7 cellular contexts compared by ENCODE assay signal in genomic region chr2:234496835-234497591, GRCh38. TPM values are rescaled to one million over a fixed set of nuclear protein-coding genes. Genes with fewer than 3 reads are reported as not detected.
DNase-seq lines count a peak whose midpoint lies in the region; FAIRE-seq and TF ChIP-seq lines count a peak whose summit lies in the region.

ARL4C (minus strand) TSS chr2:234497081; CDS start chr2:234496586, 495 bp downstream.

- H3K4me1 Mint-ChIP-seq in HFFc6 (ENCODE audit: low read depth), result peaks cover 36% of the 10 kb centered on the region

- no peak for TF ChIP-seq POLR2A in GM12891 (IDR thresholded peaks at IDR 0.05; ENCODE audit: low read depth, low read length)

- peaks cover 4% of the 10 kb centered on the region; the same call in 1 of the 2 replicates for H3K9me3 Mint-ChIP-seq in HFFc6

- H3K4me3 Mint-ChIP-seq in HFFc6, result peak within 1 kb of the TSS; percentile 93

- no peak; the same call in 1 of the 2 replicates for TF ChIP-seq CTCF in HFFc6 (IDR thresholded peaks at IDR 0.05)
- peak; percentile 13 for TF ChIP-seq CTCF in choroid plexus epithelial cell (conservative IDR thresholded peaks at IDR 0.05; ENCODE audit: low read depth, low read length)

- H3K36me3 Mint-ChIP-seq in HFFc6 (ENCODE audit: low read depth), result peaks cover 6% of the 10 kb centered on the region

- peak within 1 kb of the TSS; percentile 80 for H3K27ac Mint-ChIP-seq in HFFc6

- H3K27me3 Mint-ChIP-seq in HFFc6 (ENCODE audit: insufficient read depth), result no peaks in the 10 kb centered on the region

- no peak for FAIRE-seq in GM12891 (lab: Jason Lieb, UNC)

- H3K4me3 ChIP-seq in choroid plexus epithelial cell (ENCODE audit: low read depth, low read length), result peak within 1 kb of the TSS; percentile 79

- peak; percentile 64 for DNase-seq in GM12891 (ENCODE audit: insufficient read length, low spot score)
- DNase-seq in HFFc6, result peak; percentile 68
- peak; percentile 83 for DNase-seq in NCI-H146 (lab: John Stamatoyannopoulos, UW)
- DNase-seq in activated CD4-positive, alpha-beta T cell treated with anti-CD3 and anti-CD28 coated beads for 1 hour, result peak; percentile 40
- DNase-seq in choroid plexus epithelial cell (ENCODE audit: low read depth), result peak; percentile 62
- DNase-seq in kidney tubule cell (ENCODE audit: low spot score), result peak; percentile 91
- DNase-seq in stimulated activated CD4-positive, alpha-beta T cell treated with anti-CD3 and anti-CD28 coated beads, Interleukin-1b, Interleukin-23, amount 100 ng/mL, for 48 hours, result peak; percentile 34

TF ChIP-seq in GM12891, 5 proteins besides CTCF, POLR2A, EP300 and RAD21:
- TF ChIP-seq POU2F2 (IDR thresholded peaks at IDR 0.05; ENCODE audit: low read depth, low read length), result no peak
- no peak for TF ChIP-seq PAX5 (IDR thresholded peaks at IDR 0.05; ENCODE audit: insufficient read depth, low read length, severe bottlenecking)
- no peak for TF ChIP-seq POLR2AphosphoS5 (IDR thresholded peaks at IDR 0.05; ENCODE audit: low read depth, low read length)
- no peak for TF ChIP-seq TAF1 (IDR thresholded peaks at IDR 0.05; ENCODE audit: low read depth, low read length)
- no peak for TF ChIP-seq SPI1 (IDR thresholded peaks at IDR 0.05; ENCODE audit: low read depth, low read length)
TF ChIP-seq in GM12891: peak in this region for 0.

RNA-seq across cellular contexts. Expression of gene ARL4C, which starts in this region (rescaled TPM):
- 5.1 TPM for polyA plus RNA-seq in GM12891 (2012; ENCODE audit: low read depth, missing spikeins)
- 1 to 10 TPM; 3.6 to 6.5 (median 6.0) TPM for total RNA-seq in HFFc6 (2021; fragmentation: NEBNext Ultra II Directional; extraction: Animal tissue kit (Norgen Biotek cat#: 25700))

Comparison
In these comparisons a context has a peak if more than half of its experiments do, and no peak if none do; other contexts are left out.
1. Peak in every context shown above with its lines: DNase-seq and H3K4me3 ChIP-seq.
2. DNase-seq: peak in every context shown above with its lines; median percentile 91 in kidney tubule cell; 83 in NCI-H146; 68 in HFFc6; 64 in GM12891; 62 in choroid plexus epithelial cell; 40 in activated CD4-positive, alpha-beta T cell treated with anti-CD3 and anti-CD28 coated beads for 1 hour; 34 in stimulated activated CD4-positive, alpha-beta T cell treated with anti-CD3 and anti-CD28 coated beads, Interleukin-1b, Interleukin-23, amount 100 ng/mL, for 48 hours.